Comparison of ENCODE assay signal across 1 cellular context in genomic region chr13:66546534-66547379, GRCh38.
TF ChIP-seq lines count a peak whose summit lies in the region.

No MANE protein-coding gene starts in this region.

TF ChIP-seq in K562, 482 proteins besides CTCF, POLR2A, EP300 and RAD21 (continued from another document):
- TF ChIP-seq POLR3G (IDR thresholded peaks at IDR 0.05; ENCODE audit: extremely low read depth, insufficient read length, insufficient replicate concordance) (no peak), ZNF644 (tag; IDR thresholded peaks at IDR 0.05; ENCODE audit: low read depth) (no peak), POLR2AphosphoS5 (IDR thresholded peaks at IDR 0.05; ENCODE audit: control insufficient read depth, insufficient read depth, low read depth, low read length) (no peak), PYGO2 (tag; IDR thresholded peaks at IDR 0.05) (no peak), LCOR (CRISPR knock-in tag; IDR thresholded peaks at IDR 0.05) (no peak), MAFK (IDR thresholded peaks at IDR 0.05; ENCODE audit: low read length) (peak; percentile 50), TAF1 (IDR thresholded peaks at IDR 0.05; ENCODE audit: control insufficient read depth, extremely low read depth, insufficient read depth, low read length, severe bottlenecking) (no peak), ZNF316 (IDR thresholded peaks at IDR 0.05) (peak; percentile 70), ZNF41 (CRISPR knock-in tag; conservative IDR thresholded peaks at IDR 0.05) (no peak), MAFF (IDR thresholded peaks at IDR 0.05; ENCODE audit: low read length) (peak; percentile 53; the same call in 1 of the 2 replicates), RBM15 (IDR thresholded peaks at IDR 0.05; ENCODE audit: insufficient read depth, low read length) (no peak), C11orf30 (IDR thresholded peaks at IDR 0.05; ENCODE audit: low read depth) (peak; percentile 56; the same call in 1 of the 2 replicates), ZNF175 (CRISPR knock-in tag; IDR thresholded peaks at IDR 0.05; ENCODE audit: low read depth) (no peak), CHD4 (IDR thresholded peaks at IDR 0.05; ENCODE audit: insufficient read depth, insufficient replicate concordance, low read depth, low read length, poor library complexity, severe bottlenecking) (no peak), CBX5 (IDR thresholded peaks at IDR 0.05; ENCODE audit: borderline replicate concordance, low read depth) (no peak), NELFE (IDR thresholded peaks at IDR 0.05; ENCODE audit: insufficient read depth, insufficient read length) (no peak), STAG1 (CRISPR knock-in tag; IDR thresholded peaks at IDR 0.05; ENCODE audit: borderline replicate concordance) (no peak), HLTF (IDR thresholded peaks at IDR 0.05) (no peak), ETV6 (IDR thresholded peaks at IDR 0.05; ENCODE audit: borderline replicate concordance in 1 of 2, low read depth in 2 of 2, low read length in 1 of 2) (no peak), ETV6 (CRISPR knock-in tag; IDR thresholded peaks at IDR 0.05; ENCODE audit: borderline replicate concordance) (no peak), GTF2B (IDR thresholded peaks at IDR 0.05; ENCODE audit: extremely low read depth, insufficient read length) (no peak), KDM1A (IDR thresholded peaks at IDR 0.05) (no peak), HMG20A (CRISPR knock-in tag; conservative IDR thresholded peaks at IDR 0.05) (no peak)
